19 cellular contexts compared by ENCODE assay signal in genomic region chr15:36347272-36347864, GRCh38.
DNase-seq lines count a peak whose midpoint lies in the region; ATAC-seq and TF ChIP-seq lines count a peak whose summit lies in the region.
"Had no signal": no experiment of that assay in that cellular context is flagged by ENCODE, and none has a peak within 500 bp of the region (broad histone marks: within the 10 kb centered on the region; RNA-seq: fewer than 3 reads in every experiment).

No MANE protein-coding gene starts in this region.

- H3K27me3 ChIP-seq in adipocyte (replicated peaks; ENCODE audit: control insufficient read depth, insufficient read depth, low read length), result no peaks in the 10 kb centered on the region
- H3K27me3 ChIP-seq: BLaER1, MG63 had no signal

- H3K27me3 Mint-ChIP-seq in osteocyte (ENCODE audit: unreplicated experiment), result no peaks in the 10 kb centered on the region
- H3K27me3 Mint-ChIP-seq in activated CD8-positive, alpha-beta memory T cell treated with anti-CD3 and anti-CD28 coated beads, Interleukin-2, amount 10 ng/mL, durations not matched to agents 7 days and 5 days, result no peaks in the 10 kb centered on the region
- H3K27me3 Mint-ChIP-seq in progenitor cell of endocrine pancreas, result no peaks in the 10 kb centered on the region
- peaks cover 2% of the 10 kb centered on the region for H3K27me3 Mint-ChIP-seq in nephron progenitor cell (ENCODE audit: low read depth, poor library complexity)

- no peaks in the 10 kb centered on the region for H3K9me3 Mint-ChIP-seq in osteocyte (ENCODE audit: unreplicated experiment)
- no peaks in the 10 kb centered on the region for H3K9me3 Mint-ChIP-seq in activated CD8-positive, alpha-beta memory T cell treated with anti-CD3 and anti-CD28 coated beads, Interleukin-2, amount 10 ng/mL, durations not matched to agents 7 days and 5 days (ENCODE audit: low read depth)
- no peaks in the 10 kb centered on the region for H3K9me3 Mint-ChIP-seq in progenitor cell of endocrine pancreas (ENCODE audit: low read depth)
- H3K9me3 Mint-ChIP-seq in nephron progenitor cell, result no peaks in the 10 kb centered on the region

- ATAC-seq in activated CD8-positive, alpha-beta memory T cell treated with anti-CD3 and anti-CD28 coated beads, Interleukin-2, amount 10 ng/mL, durations not matched to agents 7 days and 5 days, result no peak
- ATAC-seq: GM12878, HCT116, Right ventricle myocardium inferior had no signal

- H3K9ac ChIP-seq in adipocyte (ENCODE audit: low read length), result no peak overlapping the region
- H3K9ac ChIP-seq: BLaER1, KMS-11 had no signal

- H3K9me3 ChIP-seq in adipocyte (ENCODE audit: control insufficient read depth, low read length), result no peaks in the 10 kb centered on the region
- H3K9me3 ChIP-seq: BLaER1, MG63 had no signal

- peak overlapping the region; percentile 42 for H3K27ac Mint-ChIP-seq in osteocyte (ENCODE audit: unreplicated experiment)
- H3K27ac Mint-ChIP-seq in activated CD8-positive, alpha-beta memory T cell treated with anti-CD3 and anti-CD28 coated beads, Interleukin-2, amount 10 ng/mL, durations not matched to agents 7 days and 5 days, result no peak overlapping the region
- no peak overlapping the region for H3K27ac Mint-ChIP-seq in progenitor cell of endocrine pancreas
- no peak overlapping the region for H3K27ac Mint-ChIP-seq in nephron progenitor cell

- no peaks in the 10 kb centered on the region for H3K4me1 ChIP-seq in adipocyte (ENCODE audit: control insufficient read depth, insufficient read depth, low read length)
- H3K4me1 ChIP-seq: BLaER1 had no signal

- H3K36me3 ChIP-seq in adipocyte (ENCODE audit: control insufficient read depth, insufficient read depth, low read length, severe bottlenecking), result no peaks in the 10 kb centered on the region
- H3K36me3 ChIP-seq: BLaER1, MG63 had no signal

- CTCF ChIA-PET in activated CD8-positive, alpha-beta memory T cell treated with anti-CD3 and anti-CD28 coated beads, Interleukin-2, amount 10 ng/mL, durations not matched to agents 7 days and 5 days (lab: Charles Lee), result interaction anchor here (1.9 kb wide), 1 partner anchor 10 kb away, joined by 5 read pairs; no protein-coding TSS in a partner anchor

- H3K4me1 Mint-ChIP-seq in osteocyte (ENCODE audit: unreplicated experiment) (peaks cover 57% of the 10 kb centered on the region), progenitor cell of endocrine pancreas (ENCODE audit: low read depth) (peaks cover 14% of the 10 kb centered on the region), nephron progenitor cell (peaks cover 8% of the 10 kb centered on the region)
- H3K4me1 Mint-ChIP-seq in activated CD8-positive, alpha-beta memory T cell treated with anti-CD3 and anti-CD28 coated beads, Interleukin-2, amount 10 ng/mL, durations not matched to agents 7 days and 5 days, result no peaks in the 10 kb centered on the region

- H3K4me3 Mint-ChIP-seq in osteocyte (ENCODE audit: unreplicated experiment) (no peak overlapping the region), progenitor cell of endocrine pancreas (ENCODE audit: low read depth) (no peak overlapping the region), nephron progenitor cell (no peak overlapping the region)
- H3K4me3 Mint-ChIP-seq in activated CD8-positive, alpha-beta memory T cell treated with anti-CD3 and anti-CD28 coated beads, Interleukin-2, amount 10 ng/mL, durations not matched to agents 7 days and 5 days, result no peak overlapping the region

- peak; percentile 55 for DNase-seq in EH (ENCODE audit: low read depth)
- DNase-seq in NCI-H69 (lab: John Stamatoyannopoulos, UW), result peak; percentile 55
- DNase-seq in adipocyte (ENCODE audit: low read depth), result peak; percentile 70
- no peak for DNase-seq in osteocyte (ENCODE audit: extremely low spot score, unreplicated experiment)
- no peak for DNase-seq in activated CD8-positive, alpha-beta memory T cell treated with anti-CD3 and anti-CD28 coated beads, Interleukin-2, amount 10 ng/mL, durations not matched to agents 7 days and 5 days
- no peak for DNase-seq in progenitor cell of endocrine pancreas (ENCODE audit: low spot score, unreplicated experiment)
- DNase-seq in nephron progenitor cell, result no peak
- DNase-seq: DMS53; MG63; NCI-H1092 treated with DMSO at 0.1 percent for 48 hours; NCI-H1930; NCI-H2171; NCI-H510A treated with DMSO at 0.1 percent for 48 hours; NK-92 treated with Interleukin-12 subunit alpha and Interleukin-12 subunit beta, amount 100 ng/mL, for 24 hours had no signal

- no peaks in the 10 kb centered on the region for H3K36me3 Mint-ChIP-seq in osteocyte (ENCODE audit: unreplicated experiment)
- H3K36me3 Mint-ChIP-seq in activated CD8-positive, alpha-beta memory T cell treated with anti-CD3 and anti-CD28 coated beads, Interleukin-2, amount 10 ng/mL, durations not matched to agents 7 days and 5 days, result no peaks in the 10 kb centered on the region
- H3K36me3 Mint-ChIP-seq in progenitor cell of endocrine pancreas (ENCODE audit: insufficient read depth), result no peaks in the 10 kb centered on the region
- no peaks in the 10 kb centered on the region for H3K36me3 Mint-ChIP-seq in nephron progenitor cell (ENCODE audit: low read depth)

- no peak overlapping the region for H3K4me3 ChIP-seq in adipocyte (ENCODE audit: low read length)
- H3K4me3 ChIP-seq: BLaER1, GM12878, MG63 had no signal

- no peak for TF ChIP-seq CTCF in osteocyte (IDR thresholded peaks at IDR 0.05)
- TF ChIP-seq CTCF in progenitor cell of endocrine pancreas (IDR thresholded peaks at IDR 0.05; ENCODE audit: unreplicated experiment), result no peak
- no peak for TF ChIP-seq CTCF in nephron progenitor cell (IDR thresholded peaks at IDR 0.05)

Comparison
In these comparisons a context has a peak if more than half of its experiments do, and no peak if none do; other contexts are left out.
1. DNase-seq: peak in EH (single experiment), NCI-H69 (single experiment) and adipocyte (single experiment); none in osteocyte (single experiment), activated CD8-positive, alpha-beta memory T cell treated with anti-CD3 and anti-CD28 coated beads, Interleukin-2, amount 10 ng/mL, durations not matched to agents 7 days and 5 days (single experiment), progenitor cell of endocrine pancreas (single experiment) and nephron progenitor cell (single experiment).